1 cellular context compared by ENCODE assay signal in the genomic region with DNA sequence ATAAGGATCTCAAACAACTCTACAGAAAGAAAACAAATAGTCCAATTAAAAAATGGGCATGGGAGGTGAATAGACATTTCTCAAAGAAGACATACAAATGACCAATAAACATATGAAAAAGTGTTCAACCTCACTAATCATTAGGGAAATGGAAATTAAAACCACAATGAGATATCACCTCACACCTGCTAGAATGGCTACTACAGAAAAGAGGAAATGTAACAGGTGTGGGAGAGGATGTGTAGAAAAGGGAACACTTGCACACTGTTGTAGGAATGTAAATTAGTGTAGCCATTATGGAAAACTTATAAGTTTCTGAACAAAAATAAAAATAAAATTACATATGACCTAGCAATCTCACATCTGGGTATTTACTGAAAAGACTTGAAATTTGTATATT.
TF ChIP-seq lines count a peak whose summit lies in the region.

No MANE protein-coding gene starts in this region.

TF ChIP-seq in GM12878, 131 proteins besides CTCF, POLR2A, EP300 and RAD21:
- TF ChIP-seq IKZF2 (IDR thresholded peaks at IDR 0.05) (peak; percentile 32 to 34; a peak in 2 of 4 replicates), SPI1 (IDR thresholded peaks at IDR 0.05; ENCODE audit: borderline replicate concordance, insufficient read depth, low read depth, low read length) (peak; percentile 41; the same call in 1 of the 2 replicates), MTA2 (IDR thresholded peaks at IDR 0.05; ENCODE audit: low read depth) (peak; percentile 69; the same call in 1 of the 2 replicates), RUNX3 (IDR thresholded peaks at IDR 0.05; ENCODE audit: low read length) (peak; percentile 42; the same call in 1 of the 2 replicates)
